1 cellular context compared by ENCODE assay signal in genomic region chr19:3136684-3137055, GRCh38.
TF ChIP-seq lines count a peak whose summit lies in the region.

No MANE protein-coding gene starts in this region.

TF ChIP-seq in GM12878, 131 proteins besides CTCF, POLR2A, EP300 and RAD21:
- TF ChIP-seq SIN3A (IDR thresholded peaks at IDR 0.05; ENCODE audit: low read depth, low read length), result 0 out of 2 replicates have a peak, but pooled peaks have one; percentile 22
- TF ChIP-seq LARP7 (IDR thresholded peaks at IDR 0.05), result 0 out of 2 replicates have a peak, but pooled peaks have one; percentile 7
- no peak for TF ChIP-seq BACH1 (IDR thresholded peaks at IDR 0.05; ENCODE audit: borderline replicate concordance)
- peak; percentile 75 for TF ChIP-seq SMARCA5 (IDR thresholded peaks at IDR 0.05)
- TF ChIP-seq ZNF217 (IDR thresholded peaks at IDR 0.05), result 0 out of 2 replicates have a peak, but pooled peaks have one; percentile 63
